1 cellular context compared by ENCODE assay signal in genomic region chr6:169283924-169284323, GRCh38.
TF ChIP-seq lines count a peak whose summit lies in the region.

No MANE protein-coding gene starts in this region.

TF ChIP-seq in HepG2, 621 proteins besides CTCF, POLR2A, EP300 and RAD21 (continued from another document and continues in another):
- TF ChIP-seq, protein P1, sequence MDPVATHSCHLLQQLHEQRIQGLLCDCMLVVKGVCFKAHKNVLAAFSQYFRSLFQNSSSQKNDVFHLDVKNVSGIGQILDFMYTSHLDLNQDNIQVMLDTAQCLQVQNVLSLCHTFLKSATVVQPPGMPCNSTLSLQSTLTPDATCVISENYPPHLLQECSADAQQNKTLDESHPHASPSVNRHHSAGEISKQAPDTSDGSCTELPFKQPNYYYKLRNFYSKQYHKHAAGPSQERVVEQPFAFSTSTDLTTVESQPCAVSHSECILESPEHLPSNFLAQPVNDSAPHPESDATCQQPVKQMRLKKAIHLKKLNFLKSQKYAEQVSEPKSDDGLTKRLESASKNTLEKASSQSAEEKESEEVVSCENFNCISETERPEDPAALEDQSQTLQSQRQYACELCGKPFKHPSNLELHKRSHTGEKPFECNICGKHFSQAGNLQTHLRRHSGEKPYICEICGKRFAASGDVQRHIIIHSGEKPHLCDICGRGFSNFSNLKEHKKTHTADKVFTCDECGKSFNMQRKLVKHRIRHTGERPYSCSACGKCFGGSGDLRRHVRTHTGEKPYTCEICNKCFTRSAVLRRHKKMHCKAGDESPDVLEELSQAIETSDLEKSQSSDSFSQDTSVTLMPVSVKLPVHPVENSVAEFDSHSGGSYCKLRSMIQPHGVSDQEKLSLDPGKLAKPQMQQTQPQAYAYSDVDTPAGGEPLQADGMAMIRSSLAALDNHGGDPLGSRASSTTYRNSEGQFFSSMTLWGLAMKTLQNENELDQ (CRISPR knock-in tag; IDR thresholded peaks at IDR 0.05; ENCODE audit: borderline replicate concordance): no peak
- TF ChIP-seq BCLAF1 (IDR thresholded peaks at IDR 0.05) (no peak), HNF4A (CRISPR knock-in tag; IDR thresholded peaks at IDR 0.05) (no peak), PPARG (CRISPR knock-in tag; conservative IDR thresholded peaks at IDR 0.05) (no peak), ZFP36L2 (CRISPR knock-in tag; IDR thresholded peaks at IDR 0.05) (no peak), SP140L (CRISPR knock-in tag; IDR thresholded peaks at IDR 0.05; ENCODE audit: borderline replicate concordance) (no peak), JUNB (CRISPR knock-in tag; IDR thresholded peaks at IDR 0.05; ENCODE audit: borderline replicate concordance) (0 out of 2 replicates have a peak, but pooled peaks have one; percentile 36), NFKB2 (CRISPR knock-in tag; IDR thresholded peaks at IDR 0.05; ENCODE audit: borderline replicate concordance) (no peak), ZNF280B (CRISPR knock-in tag; IDR thresholded peaks at IDR 0.05; ENCODE audit: borderline replicate concordance) (no peak), SIN3B (IDR thresholded peaks at IDR 0.05; ENCODE audit: low read length) (no peak), ZBTB8A (CRISPR knock-in tag; IDR thresholded peaks at IDR 0.05; ENCODE audit: borderline replicate concordance, low read depth) (no peak), RCOR2 (CRISPR knock-in tag; IDR thresholded peaks at IDR 0.05) (no peak), ZMAT5 (CRISPR knock-in tag; IDR thresholded peaks at IDR 0.05; ENCODE audit: borderline replicate concordance, low read depth) (no peak), FOXA1 (IDR thresholded peaks at IDR 0.05) (0 out of 2 replicates have a peak, but pooled peaks have one; percentile 27), FOXA1 (CRISPR knock-in tag; IDR thresholded peaks at IDR 0.05) (no peak), ZNF674 (CRISPR knock-in tag; IDR thresholded peaks at IDR 0.05; ENCODE audit: low read depth) (no peak), ZNF10 (CRISPR knock-in tag; IDR thresholded peaks at IDR 0.05; ENCODE audit: borderline replicate concordance, low read depth) (no peak), CREM (IDR thresholded peaks at IDR 0.05) (no peak), CREM (CRISPR knock-in tag; IDR thresholded peaks at IDR 0.05) (no peak), ZNF788 (CRISPR knock-in tag; IDR thresholded peaks at IDR 0.05; ENCODE audit: borderline replicate concordance) (no peak), ZNF790 (CRISPR knock-in tag; IDR thresholded peaks at IDR 0.05; ENCODE audit: borderline replicate concordance) (no peak), ZNF121 (CRISPR knock-in tag; IDR thresholded peaks at IDR 0.05) (no peak), ZNF460 (CRISPR knock-in tag; IDR thresholded peaks at IDR 0.05; ENCODE audit: borderline replicate concordance) (no peak), FOXK2 (IDR thresholded peaks at IDR 0.05) (peak; percentile 58; the same call in 1 of the 2 replicates), NBN (conservative IDR thresholded peaks at IDR 0.05) (0 out of 2 replicates have a peak, but pooled peaks have one; percentile 36), ZNF678 (CRISPR knock-in tag; IDR thresholded peaks at IDR 0.05) (no peak), ZNF747 (CRISPR knock-in tag; IDR thresholded peaks at IDR 0.05; ENCODE audit: borderline replicate concordance) (no peak), FOXP1 (IDR thresholded peaks at IDR 0.05) (peak; percentile 65; the same call in 1 of the 2 replicates), FOXP1 (CRISPR knock-in tag; IDR thresholded peaks at IDR 0.05) (no peak), MLXIP (CRISPR knock-in tag; IDR thresholded peaks at IDR 0.05; ENCODE audit: borderline replicate concordance) (no peak), ZNF282 (IDR thresholded peaks at IDR 0.05; ENCODE audit: partially characterized antibody) (peak; percentile 12), GATA4 (IDR thresholded peaks at IDR 0.05; ENCODE audit: borderline replicate concordance, low read depth) (no peak), ZNF530 (CRISPR knock-in tag; IDR thresholded peaks at IDR 0.05; ENCODE audit: low read depth) (no peak), ZNF546 (CRISPR knock-in tag; conservative IDR thresholded peaks at IDR 0.05) (no peak), RFXANK (CRISPR knock-in tag; IDR thresholded peaks at IDR 0.05) (no peak), GABPA (IDR thresholded peaks at IDR 0.05; ENCODE audit: low read depth, low read length) (no peak), GABPA (CRISPR knock-in tag; IDR thresholded peaks at IDR 0.05; ENCODE audit: low read depth) (no peak), ATRX (CRISPR knock-in tag; IDR thresholded peaks at IDR 0.05; ENCODE audit: borderline replicate concordance) (no peak), UBTF (CRISPR knock-in tag; IDR thresholded peaks at IDR 0.05) (no peak)
- TF ChIP-seq, protein P2, sequence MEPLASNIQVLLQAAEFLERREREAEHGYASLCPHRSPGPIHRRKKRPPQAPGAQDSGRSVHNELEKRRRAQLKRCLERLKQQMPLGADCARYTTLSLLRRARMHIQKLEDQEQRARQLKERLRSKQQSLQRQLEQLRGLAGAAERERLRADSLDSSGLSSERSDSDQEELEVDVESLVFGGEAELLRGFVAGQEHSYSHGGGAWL (CRISPR knock-in tag; IDR thresholded peaks at IDR 0.05): no peak
- TF ChIP-seq, protein P3, sequence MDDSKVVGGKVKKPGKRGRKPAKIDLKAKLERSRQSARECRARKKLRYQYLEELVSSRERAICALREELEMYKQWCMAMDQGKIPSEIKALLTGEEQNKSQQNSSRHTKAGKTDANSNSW (CRISPR knock-in tag; IDR thresholded peaks at IDR 0.05; ENCODE audit: borderline replicate concordance): no peak
- TF ChIP-seq, protein P4, sequence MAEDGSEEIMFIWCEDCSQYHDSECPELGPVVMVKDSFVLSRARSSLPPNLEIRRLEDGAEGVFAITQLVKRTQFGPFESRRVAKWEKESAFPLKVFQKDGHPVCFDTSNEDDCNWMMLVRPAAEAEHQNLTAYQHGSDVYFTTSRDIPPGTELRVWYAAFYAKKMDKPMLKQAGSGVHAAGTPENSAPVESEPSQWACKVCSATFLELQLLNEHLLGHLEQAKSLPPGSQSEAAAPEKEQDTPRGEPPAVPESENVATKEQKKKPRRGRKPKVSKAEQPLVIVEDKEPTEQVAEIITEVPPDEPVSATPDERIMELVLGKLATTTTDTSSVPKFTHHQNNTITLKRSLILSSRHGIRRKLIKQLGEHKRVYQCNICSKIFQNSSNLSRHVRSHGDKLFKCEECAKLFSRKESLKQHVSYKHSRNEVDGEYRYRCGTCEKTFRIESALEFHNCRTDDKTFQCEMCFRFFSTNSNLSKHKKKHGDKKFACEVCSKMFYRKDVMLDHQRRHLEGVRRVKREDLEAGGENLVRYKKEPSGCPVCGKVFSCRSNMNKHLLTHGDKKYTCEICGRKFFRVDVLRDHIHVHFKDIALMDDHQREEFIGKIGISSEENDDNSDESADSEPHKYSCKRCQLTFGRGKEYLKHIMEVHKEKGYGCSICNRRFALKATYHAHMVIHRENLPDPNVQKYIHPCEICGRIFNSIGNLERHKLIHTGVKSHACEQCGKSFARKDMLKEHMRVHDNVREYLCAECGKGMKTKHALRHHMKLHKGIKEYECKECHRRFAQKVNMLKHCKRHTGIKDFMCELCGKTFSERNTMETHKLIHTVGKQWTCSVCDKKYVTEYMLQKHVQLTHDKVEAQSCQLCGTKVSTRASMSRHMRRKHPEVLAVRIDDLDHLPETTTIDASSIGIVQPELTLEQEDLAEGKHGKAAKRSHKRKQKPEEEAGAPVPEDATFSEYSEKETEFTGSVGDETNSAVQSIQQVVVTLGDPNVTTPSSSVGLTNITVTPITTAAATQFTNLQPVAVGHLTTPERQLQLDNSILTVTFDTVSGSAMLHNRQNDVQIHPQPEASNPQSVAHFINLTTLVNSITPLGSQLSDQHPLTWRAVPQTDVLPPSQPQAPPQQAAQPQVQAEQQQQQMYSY (CRISPR knock-in tag; IDR thresholded peaks at IDR 0.05): no peak
- TF ChIP-seq, protein P5, sequence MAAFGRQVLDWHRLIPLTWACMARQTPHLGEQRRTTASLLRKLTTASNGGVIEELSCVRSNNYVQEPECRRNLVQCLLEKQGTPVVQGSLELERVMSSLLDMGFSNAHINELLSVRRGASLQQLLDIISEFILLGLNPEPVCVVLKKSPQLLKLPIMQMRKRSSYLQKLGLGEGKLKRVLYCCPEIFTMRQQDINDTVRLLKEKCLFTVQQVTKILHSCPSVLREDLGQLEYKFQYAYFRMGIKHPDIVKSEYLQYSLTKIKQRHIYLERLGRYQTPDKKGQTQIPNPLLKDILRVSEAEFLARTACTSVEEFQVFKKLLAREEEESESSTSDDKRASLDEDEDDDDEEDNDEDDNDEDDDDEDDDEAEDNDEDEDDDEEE (CRISPR knock-in tag; IDR thresholded peaks at IDR 0.05): no peak
- TF ChIP-seq, protein P6, sequence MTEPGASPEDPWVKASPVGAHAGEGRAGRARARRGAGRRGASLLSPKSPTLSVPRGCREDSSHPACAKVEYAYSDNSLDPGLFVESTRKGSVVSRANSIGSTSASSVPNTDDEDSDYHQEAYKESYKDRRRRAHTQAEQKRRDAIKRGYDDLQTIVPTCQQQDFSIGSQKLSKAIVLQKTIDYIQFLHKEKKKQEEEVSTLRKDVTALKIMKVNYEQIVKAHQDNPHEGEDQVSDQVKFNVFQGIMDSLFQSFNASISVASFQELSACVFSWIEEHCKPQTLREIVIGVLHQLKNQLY (CRISPR knock-in tag; IDR thresholded peaks at IDR 0.05): no peak
- TF ChIP-seq, protein P7, sequence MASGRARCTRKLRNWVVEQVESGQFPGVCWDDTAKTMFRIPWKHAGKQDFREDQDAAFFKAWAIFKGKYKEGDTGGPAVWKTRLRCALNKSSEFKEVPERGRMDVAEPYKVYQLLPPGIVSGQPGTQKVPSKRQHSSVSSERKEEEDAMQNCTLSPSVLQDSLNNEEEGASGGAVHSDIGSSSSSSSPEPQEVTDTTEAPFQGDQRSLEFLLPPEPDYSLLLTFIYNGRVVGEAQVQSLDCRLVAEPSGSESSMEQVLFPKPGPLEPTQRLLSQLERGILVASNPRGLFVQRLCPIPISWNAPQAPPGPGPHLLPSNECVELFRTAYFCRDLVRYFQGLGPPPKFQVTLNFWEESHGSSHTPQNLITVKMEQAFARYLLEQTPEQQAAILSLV (CRISPR knock-in tag; IDR thresholded peaks at IDR 0.05; ENCODE audit: borderline replicate concordance): no peak
